8 cellular contexts compared by ENCODE assay signal in the genomic region with DNA sequence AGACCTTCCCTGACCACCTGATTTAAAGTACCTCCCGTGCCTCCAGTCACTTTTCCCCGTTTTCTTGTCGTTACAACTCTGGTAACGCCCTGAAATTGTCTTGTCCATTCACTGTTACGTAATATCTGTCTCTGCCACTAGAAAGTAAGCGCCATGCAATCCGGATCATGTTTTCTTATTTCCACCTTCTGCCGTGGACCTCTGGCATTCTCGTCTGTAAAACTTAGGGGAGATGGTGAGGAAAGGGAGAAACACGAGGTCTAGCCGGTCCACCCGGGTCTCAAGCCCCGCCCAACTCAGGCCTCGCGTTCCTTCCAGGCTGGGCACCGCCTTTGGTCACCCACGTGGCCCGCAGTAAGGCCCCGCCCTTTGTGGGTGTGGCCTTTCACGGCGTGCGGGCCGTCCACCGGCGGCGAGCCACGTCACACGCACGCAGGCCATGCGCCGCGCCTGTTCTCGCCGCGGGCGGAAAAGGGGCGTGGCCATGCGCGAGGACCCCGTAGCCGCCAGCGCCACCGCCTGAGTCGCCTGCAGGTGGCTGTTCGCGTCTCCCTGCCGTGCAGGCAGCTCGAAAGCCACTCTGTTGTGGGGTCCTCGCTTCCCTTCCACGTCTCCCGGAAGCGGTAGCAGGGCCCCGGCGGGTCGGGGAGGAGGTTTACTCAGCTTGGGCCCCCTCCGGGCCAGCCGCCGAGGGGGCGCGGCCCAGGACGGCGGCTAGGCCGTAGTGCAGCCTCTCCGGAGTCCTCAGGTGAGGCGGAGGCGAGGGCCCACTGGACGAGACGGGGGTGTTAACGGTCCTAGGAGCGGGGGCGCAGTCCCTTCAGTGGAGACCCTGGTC. TPM values are rescaled to one million over a fixed set of nuclear protein-coding genes. Genes with fewer than 3 reads are reported as not detected.
DNase-seq lines count a peak whose midpoint lies in the region; ATAC-seq and TF ChIP-seq lines count a peak whose summit lies in the region.

A gene with protein sequence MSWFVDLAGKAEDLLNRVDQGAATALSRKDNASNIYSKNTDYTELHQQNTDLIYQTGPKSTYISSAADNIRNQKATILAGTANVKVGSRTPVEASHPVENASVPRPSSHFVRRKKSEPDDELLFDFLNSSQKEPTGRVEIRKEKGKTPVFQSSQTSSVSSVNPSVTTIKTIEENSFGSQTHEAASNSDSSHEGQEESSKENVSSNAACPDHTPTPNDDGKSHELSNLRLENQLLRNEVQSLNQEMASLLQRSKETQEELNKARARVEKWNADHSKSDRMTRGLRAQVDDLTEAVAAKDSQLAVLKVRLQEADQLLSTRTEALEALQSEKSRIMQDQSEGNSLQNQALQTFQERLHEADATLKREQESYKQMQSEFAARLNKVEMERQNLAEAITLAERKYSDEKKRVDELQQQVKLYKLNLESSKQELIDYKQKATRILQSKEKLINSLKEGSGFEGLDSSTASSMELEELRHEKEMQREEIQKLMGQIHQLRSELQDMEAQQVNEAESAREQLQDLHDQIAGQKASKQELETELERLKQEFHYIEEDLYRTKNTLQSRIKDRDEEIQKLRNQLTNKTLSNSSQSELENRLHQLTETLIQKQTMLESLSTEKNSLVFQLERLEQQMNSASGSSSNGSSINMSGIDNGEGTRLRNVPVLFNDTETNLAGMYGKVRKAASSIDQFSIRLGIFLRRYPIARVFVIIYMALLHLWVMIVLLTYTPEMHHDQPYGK (plus strand): TSS at position 597 of the 838 bp plus-strand sequence. CDS start 3,133 bp downstream, outside the sequence.

- H3K9me3 ChIP-seq in Karpas-422 (ENCODE audit: low read length), result peaks cover 10% of the 10 kb centered on the region
- H3K9me3 ChIP-seq in esophagus muscularis mucosa, result peaks cover 0 to 13% (median 7%) of the 10 kb centered on the region in 4 donors
- peaks cover 0 to 5% of the 10 kb centered on the region in 2 donors for H3K9me3 ChIP-seq in muscle layer of duodenum (ENCODE audit: control insufficient read depth in 1 of 2, low read length in 2 of 2)

- intact Hi-C loops in esophagus muscularis mucosa (cut with DNase I), result loop anchor here (5.0 kb wide), 1 partner anchor 42 kb away; no protein-coding TSS in a partner anchor

- DNase-seq in DMS79 treated with DMSO at 0.1 percent for 48 hours (lab: John Stamatoyannopoulos, UW), result peak; percentile 100
- peak; percentile 100 for DNase-seq in Karpas-422
- peak; percentile 95 for DNase-seq in RKO (ENCODE audit: low spot score)
- DNase-seq in activated T-helper 1 cell treated with Interleukin-2 at 50 U/mL for 16 hours (ENCODE audit: low read depth), result peak; percentile 98
- peak; percentile 99 for DNase-seq in esophagus muscularis mucosa (ENCODE audit: extremely low spot score)
- peak; percentile 95 to 97 for DNase-seq in stimulated activated CD8-positive, alpha-beta memory T cell treated with anti-CD3 and anti-CD28 coated beads, Interleukin-7, amount 100 ng/mL, for 4 hours (ENCODE audit: low read depth in 2 of 2)

- H3K4me1 ChIP-seq in Karpas-422 (ENCODE audit: low read length) (peaks cover 22% of the 10 kb centered on the region), esophagus muscularis mucosa (peaks cover 13 to 33% (median 25%) of the 10 kb centered on the region in 4 donors), muscle layer of duodenum (ENCODE audit: control insufficient read depth in 1 of 2, insufficient read depth in 2 of 2, low read length in 2 of 2) (peaks cover 5 to 11% of the 10 kb centered on the region in 2 donors)

- peak; percentile 46 for TF ChIP-seq POLR2A in esophagus muscularis mucosa (IDR thresholded peaks at IDR 0.05; ENCODE audit: low read depth)

- TF ChIP-seq CTCF in esophagus muscularis mucosa (IDR thresholded peaks at IDR 0.05), result peak in 2 of 3 experiments; percentile 5 to 32

- no peak for TF ChIP-seq EP300 in esophagus muscularis mucosa (IDR thresholded peaks at IDR 0.05)

- H3K27me3 ChIP-seq in Karpas-422 (ENCODE audit: low read length), result peaks cover 3% of the 10 kb centered on the region; the same call in 1 of the 2 replicates
- H3K27me3 ChIP-seq in esophagus muscularis mucosa, result no peaks in the 10 kb centered on the region
- H3K27me3 ChIP-seq in muscle layer of duodenum (ENCODE audit: low read depth, low read length), result no peaks in the 10 kb centered on the region

- peaks cover 44% of the 10 kb centered on the region for H3K79me2 ChIP-seq in Karpas-422 (ENCODE audit: low read length)

- peaks cover 23% of the 10 kb centered on the region for H3K36me3 ChIP-seq in Karpas-422 (ENCODE audit: insufficient read depth, low read length)
- peaks cover 6 to 18% (median 16%) of the 10 kb centered on the region in 4 donors for H3K36me3 ChIP-seq in esophagus muscularis mucosa
- H3K36me3 ChIP-seq in muscle layer of duodenum (ENCODE audit: control insufficient read depth in 1 of 2, insufficient read depth in 2 of 2, low read length in 2 of 2), result peaks cover 9 to 16% of the 10 kb centered on the region in 2 donors

- peak within 1 kb of the TSS; percentile 92 for H3K9ac ChIP-seq in Karpas-422 (ENCODE audit: low read length)

- H3K27ac ChIP-seq in Karpas-422 (ENCODE audit: low read length) (peak within 1 kb of the TSS; percentile 51), esophagus muscularis mucosa (replicated peaks in 1 of 4) (peak within 1 kb of the TSS; percentile 84 to 91 (median 90)), muscle layer of duodenum (ENCODE audit: low read length) (peak within 1 kb of the TSS; percentile 88)

- ATAC-seq in GM21825 (IDR thresholded peaks at IDR 0.05; ENCODE audit: unreplicated experiment), result peak; percentile 95

- H2AFZ ChIP-seq in Karpas-422 (ENCODE audit: low read length), result peak within 1 kb of the TSS; percentile 67

- peak within 1 kb of the TSS; percentile 96 for H3K4me3 ChIP-seq in Karpas-422 (ENCODE audit: low read length)
- peak within 1 kb of the TSS; percentile 72 to 94 (median 88) for H3K4me3 ChIP-seq in esophagus muscularis mucosa
- H3K4me3 ChIP-seq in muscle layer of duodenum (ENCODE audit: low read depth in 1 of 2, low read length in 2 of 2), result peak within 1 kb of the TSS; percentile 88 to 91

- 1% methylated on average over 40 of the region's 71 CpGs for WGBS in esophagus muscularis mucosa

- H3K9me2 ChIP-seq in Karpas-422 (replicated peaks; ENCODE audit: insufficient read depth, low read length), result no peaks in the 10 kb centered on the region

- no peaks in the 10 kb centered on the region for H4K20me1 ChIP-seq in Karpas-422 (ENCODE audit: insufficient read depth, low read depth, low read length)

- peak within 1 kb of the TSS; percentile 92 for H3K4me2 ChIP-seq in Karpas-422 (ENCODE audit: low read depth, low read length, poor library complexity, severe bottlenecking)

RNA-seq across cellular contexts. Expression of the gene that starts here (rescaled TPM):
- total RNA-seq in Karpas-422 (2014; rRNA removed; shearing (Covaris generic); ENCODE audit: low replicate concordance), result 34.3 and 50.6 TPM in 2 replicates
- 10 to 100 TPM; 33.0 to 35.4 (median 34.3) TPM for total RNA-seq in esophagus muscularis mucosa

Comparison
In these comparisons a context has a peak if more than half of its experiments do, and no peak if none do; other contexts are left out.
1. Peak in every context shown above with its lines: DNase-seq, ATAC-seq, H3K4me3 ChIP-seq and H3K27ac ChIP-seq.